10 cellular contexts compared by ENCODE assay signal in genomic region chr2:235055891-235056516, GRCh38.
DNase-seq lines count a peak whose midpoint lies in the region; ATAC-seq, FAIRE-seq and TF ChIP-seq lines count a peak whose summit lies in the region.
"Had no signal": no experiment of that assay in that cellular context is flagged by ENCODE, and none has a peak within 500 bp of the region (broad histone marks: within the 10 kb centered on the region; RNA-seq: fewer than 3 reads in every experiment).

No MANE protein-coding gene starts in this region.

- H3K4me3 Mint-ChIP-seq in H9 (no peak overlapping the region), T-cell (no peak overlapping the region)
- H3K4me3 Mint-ChIP-seq in activated CD8-positive, alpha-beta T cell treated with anti-CD3 and anti-CD28 coated beads for 36 hours = no peak overlapping the region

- H2BK15ac ChIP-seq in H9 (ENCODE audit: low read depth, low read length) = no peak overlapping the region

- no peak overlapping the region for H4K8ac ChIP-seq in H9 (replicated peaks; ENCODE audit: insufficient read length, low read depth, low read length)

- H3K23ac ChIP-seq in H9 (ENCODE audit: insufficient read length, low read depth, low read length) = no peak overlapping the region

- no peak overlapping the region for H2AK5ac ChIP-seq in H9 (ENCODE audit: insufficient read length, low read length)

- H3K79me2 ChIP-seq in H9 (ENCODE audit: insufficient read depth, low read length) = no peaks in the 10 kb centered on the region
- no peaks in the 10 kb centered on the region for H3K79me2 ChIP-seq in OCI-LY1 (ENCODE audit: insufficient read depth, low read length)

- H3K27ac ChIP-seq in H9 (ENCODE audit: insufficient read length, low read depth, low read length) = no peak overlapping the region
- H3K27ac ChIP-seq in OCI-LY1 (ENCODE audit: low read depth, low read length, poor library complexity, severe bottlenecking) = no peak overlapping the region
- no peak overlapping the region for H3K27ac ChIP-seq in small intestine (ENCODE audit: low read depth in 1 of 2, low read length in 1 of 2)

- no peak overlapping the region for H3T11ph ChIP-seq in H9 (ENCODE audit: low read length)

- no peak overlapping the region for H3K18ac ChIP-seq in H9 (ENCODE audit: insufficient read length, low read depth, low read length)

- no peak overlapping the region for H3K9ac ChIP-seq in H9 (ENCODE audit: extremely low read depth, insufficient read length, low read length)
- H3K9ac ChIP-seq in OCI-LY1 (ENCODE audit: low read length) = no peak overlapping the region

- H3K56ac ChIP-seq in H9 (ENCODE audit: insufficient read length, low read depth, low read length) = no peak overlapping the region

- H3K4me1 ChIP-seq in H9 (ENCODE audit: insufficient read depth, low read length) = no peaks in the 10 kb centered on the region
- no peaks in the 10 kb centered on the region for H3K4me1 ChIP-seq in OCI-LY1 (ENCODE audit: insufficient read depth, low read length, severe bottlenecking)
- no peaks in the 10 kb centered on the region for H3K4me1 ChIP-seq in small intestine (ENCODE audit: control insufficient read depth in 2 of 2, insufficient read depth in 1 of 2, low read depth in 1 of 2, low read length in 1 of 2)

- DNase-seq in H9 (peak; percentile 59), fibroblast of the conjunctiva (ENCODE audit: low read depth) (peak; percentile 14), small intestine (peak; percentile 63), T-cell (no peak)
- DNase-seq in activated CD8-positive, alpha-beta T cell treated with anti-CD3 and anti-CD28 coated beads for 36 hours = no peak
- DNase-seq: NCI-H2081 treated with DMSO at 0.1 percent for 48 hours had no signal

- H3K14ac ChIP-seq in H9 (ENCODE audit: insufficient read depth, low read length) = no peak overlapping the region

- H4K91ac ChIP-seq in H9 (ENCODE audit: insufficient read length, low read depth, low read length) = no peak overlapping the region

- ATAC-seq in activated CD8-positive, alpha-beta T cell treated with anti-CD3 and anti-CD28 coated beads for 36 hours = no peak
- no peak for ATAC-seq in HG03139 (IDR thresholded peaks at IDR 0.05; ENCODE audit: unreplicated experiment)
- ATAC-seq in T-cell (replicated peaks in 1 of 4) = no peak
- no peak for ATAC-seq in HG02588 (IDR thresholded peaks at IDR 0.05; ENCODE audit: unreplicated experiment)

- no peak overlapping the region for H2BK20ac ChIP-seq in H9 (ENCODE audit: low read depth, low read length, poor library complexity, severe bottlenecking)

- H2BK120ac ChIP-seq in H9 (ENCODE audit: low read depth, low read length, poor library complexity, severe bottlenecking) = no peak overlapping the region

- CTCF ChIA-PET in activated CD8-positive, alpha-beta T cell treated with anti-CD3 and anti-CD28 coated beads for 36 hours (lab: Charles Lee) = no interaction called here
- CTCF ChIA-PET in T-cell (lab: Charles Lee) = no interaction called here

- H3K27me3 Mint-ChIP-seq in H9 (ENCODE audit: low read depth) (no peaks in the 10 kb centered on the region; the same call in 1 of the 2 replicates), T-cell (peaks cover 6 to 12% of the 10 kb centered on the region in 2 donors)
- peaks cover 2% of the 10 kb centered on the region for H3K27me3 Mint-ChIP-seq in activated CD8-positive, alpha-beta T cell treated with anti-CD3 and anti-CD28 coated beads for 36 hours

- H3K27ac Mint-ChIP-seq in H9 (no peak overlapping the region; a peak in 1 of 7 replicates), T-cell (no peak overlapping the region)
- no peak overlapping the region for H3K27ac Mint-ChIP-seq in activated CD8-positive, alpha-beta T cell treated with anti-CD3 and anti-CD28 coated beads for 36 hours

- TF ChIP-seq CTCF in H9 (conservative IDR thresholded peaks at IDR 0.05) (peak; percentile 82), OCI-LY1 (IDR thresholded peaks at IDR 0.05; ENCODE audit: low read length) (peak; percentile 10; the same call in 1 of the 2 replicates)
- TF ChIP-seq CTCF in activated CD8-positive, alpha-beta T cell treated with anti-CD3 and anti-CD28 coated beads for 36 hours (IDR thresholded peaks at IDR 0.05) = no peak

- H3K4me2 ChIP-seq in H9 (ENCODE audit: insufficient read depth, insufficient read length, low read length) (no peak overlapping the region), OCI-LY1 (ENCODE audit: low read length) (no peak overlapping the region)

- H3K4me3 ChIP-seq in OCI-LY1 (ENCODE audit: low read depth, low read length, poor library complexity, severe bottlenecking) (no peak overlapping the region), small intestine (ENCODE audit: low read depth in 1 of 2, low read length in 2 of 2) (no peak overlapping the region)

- H2BK5ac ChIP-seq in H9 (ENCODE audit: insufficient read length, low read length) = no peak overlapping the region

- H4K20me1 ChIP-seq in H9 (ENCODE audit: control insufficient read depth, insufficient read depth, insufficient read length) = no peaks in the 10 kb centered on the region
- H4K20me1 ChIP-seq in OCI-LY1 (ENCODE audit: insufficient read depth, low read length) = no peaks in the 10 kb centered on the region

- no peaks in the 10 kb centered on the region for H3K36me3 ChIP-seq in OCI-LY1 (ENCODE audit: insufficient read depth, low read length)
- no peaks in the 10 kb centered on the region for H3K36me3 ChIP-seq in small intestine (ENCODE audit: control insufficient read depth in 2 of 2, insufficient read depth in 2 of 2, low read length in 2 of 2)

- no peak for FAIRE-seq in small intestine (lab: Jason Lieb, UNC)
- FAIRE-seq: endometrium had no signal

- H2AFZ ChIP-seq in H9 (ENCODE audit: low read length) (no peak overlapping the region), OCI-LY1 (ENCODE audit: low read length) (no peak overlapping the region)

- H3K9me2 ChIP-seq in OCI-LY1 (ENCODE audit: low read depth, low read length) = no peaks in the 10 kb centered on the region

- no peak overlapping the region for H4K5ac ChIP-seq in H9 (ENCODE audit: insufficient read length, low read depth, low read length)

- H3K27me3 ChIP-seq in H9 (ENCODE audit: insufficient read depth, low read length) (no peaks in the 10 kb centered on the region), OCI-LY1 (ENCODE audit: insufficient read depth, low read length) (no peaks in the 10 kb centered on the region), small intestine (ENCODE audit: control insufficient read depth in 2 of 2, insufficient read depth in 2 of 2, low read length in 2 of 2) (no peaks in the 10 kb centered on the region)

- no peaks in the 10 kb centered on the region for H3K9me3 ChIP-seq in H9 (ENCODE audit: control insufficient read depth, low read depth, low read length)
- no peaks in the 10 kb centered on the region for H3K9me3 ChIP-seq in OCI-LY1 (ENCODE audit: low read length)
- no peaks in the 10 kb centered on the region for H3K9me3 ChIP-seq in small intestine (ENCODE audit: control insufficient read depth, low read depth)

- H3F3A ChIP-seq in OCI-LY1 (ENCODE audit: insufficient read depth, low read length) = no peaks in the 10 kb centered on the region

- WGBS in H9 (ENCODE audit: extremely low coverage, insufficient read length, low lambda C conversion rate) = no CpG with 5 or more reads among the region's 12 CpGs
- WGBS in small intestine, 3 donors = 72 to 81% (median 79%) methylated on average over 12 of the region's 12 CpGs

- H3K9me3 Mint-ChIP-seq in H9 = no peaks in the 10 kb centered on the region
- H3K9me3 Mint-ChIP-seq in activated CD8-positive, alpha-beta T cell treated with anti-CD3 and anti-CD28 coated beads for 36 hours = no peaks in the 10 kb centered on the region
- no peaks in the 10 kb centered on the region for H3K9me3 Mint-ChIP-seq in T-cell

- H2BK12ac ChIP-seq in H9 (ENCODE audit: insufficient read length, low read depth, low read length) = no peak overlapping the region

- no peak overlapping the region for H3K4ac ChIP-seq in H9 (ENCODE audit: low read depth, low read length)

- H3K36me3 Mint-ChIP-seq in H9 (ENCODE audit: insufficient read depth in 1 of 3, low read depth in 3 of 3) (peaks cover 9 to 47% (median 40%) of the 10 kb centered on the region in 3 experiments), T-cell (no peaks in the 10 kb centered on the region)
- no peaks in the 10 kb centered on the region for H3K36me3 Mint-ChIP-seq in activated CD8-positive, alpha-beta T cell treated with anti-CD3 and anti-CD28 coated beads for 36 hours (ENCODE audit: low read depth)

- H3K23me2 ChIP-seq in H9 (ENCODE audit: insufficient read length, low read depth, low read length, poor library complexity, severe bottlenecking) = no peaks in the 10 kb centered on the region

- H3K4me1 Mint-ChIP-seq in H9 (peaks cover 0 to 4% of the 10 kb centered on the region in 2 experiments; a peak in 2 of 4 replicates), T-cell (no peaks in the 10 kb centered on the region)
- H3K4me1 Mint-ChIP-seq in activated CD8-positive, alpha-beta T cell treated with anti-CD3 and anti-CD28 coated beads for 36 hours (ENCODE audit: low read depth) = no peaks in the 10 kb centered on the region

- POLR2A ChIA-PET in activated CD8-positive, alpha-beta T cell treated with anti-CD3 and anti-CD28 coated beads for 36 hours (lab: Charles Lee) = no interaction called here
- POLR2A ChIA-PET in T-cell (lab: Charles Lee) = no interaction called here

- no peaks in the 10 kb centered on the region for H3K79me1 ChIP-seq in H9 (ENCODE audit: insufficient read depth, low read depth, low read length, poor library complexity, severe bottlenecking)

- intact Hi-C loops in activated CD8-positive, alpha-beta T cell treated with anti-CD3 and anti-CD28 coated beads for 36 hours (cut with micrococcal nuclease) = no loop called here

Comparison
In these comparisons a context has a peak if more than half of its experiments do, and no peak if none do; other contexts are left out.
1. DNase-seq: peak in H9 (single experiment), fibroblast of the conjunctiva (single experiment) and small intestine (single experiment); none in activated CD8-positive, alpha-beta T cell treated with anti-CD3 and anti-CD28 coated beads for 36 hours (single experiment) and T-cell (0 of 34).